Comparison of ENCODE assay signal across 9 cellular contexts in genomic region chr5:78483809-78484521, GRCh38.
DNase-seq lines count a peak whose midpoint lies in the region; ATAC-seq and TF ChIP-seq lines count a peak whose summit lies in the region.
"Had no signal": no experiment of that assay in that cellular context is flagged by ENCODE, and none has a peak within 500 bp of the region (broad histone marks: within the 10 kb centered on the region; RNA-seq: fewer than 3 reads in every experiment).

No MANE protein-coding gene starts in this region.

- H4K91ac ChIP-seq in IMR-90 (ENCODE audit: insufficient read depth, low read depth, low read length): no peak overlapping the region

- dilution Hi-C loops in IMR-90 (cut with HindIII; ENCODE audit: low sequenced_read_pairs, unreplicated experiment): no loop called here

- H3K27me3 ChIP-seq in IMR-90 (ENCODE audit: control insufficient read depth, insufficient read depth, low read length) (no peaks in the 10 kb centered on the region), brain microvascular endothelial cell (replicated peaks) (no peaks in the 10 kb centered on the region), osteoblast (ENCODE audit: insufficient read depth, low read length) (no peaks in the 10 kb centered on the region)

- no peak overlapping the region for H3K14ac ChIP-seq in IMR-90 (replicated peaks; ENCODE audit: low read depth, low read length)

- no peak for TF ChIP-seq POLR2A in IMR-90 (IDR thresholded peaks at IDR 0.05; ENCODE audit: low read depth, low read length)

- TF ChIP-seq CTCF in AG04449 (IDR thresholded peaks at IDR 0.05; ENCODE audit: insufficient read depth, low read length, missing control alignments) (no peak), IMR-90 (conservative IDR thresholded peaks at IDR 0.05; ENCODE audit: low read depth, low read length) (no peak), brain microvascular endothelial cell (IDR thresholded peaks at IDR 0.05; ENCODE audit: low read depth, low read length, missing control alignments) (no peak), osteoblast (IDR thresholded peaks at IDR 0.05; ENCODE audit: extremely low read depth, low read depth, low read length) (no peak)

- H4K20me1 ChIP-seq in IMR-90 (ENCODE audit: insufficient read depth, low read length) (no peaks in the 10 kb centered on the region), osteoblast (ENCODE audit: insufficient read depth, low read length) (no peaks in the 10 kb centered on the region)

- no peak overlapping the region for H2BK20ac ChIP-seq in IMR-90 (ENCODE audit: low read depth, low read length)

- no peak overlapping the region for H2BK120ac ChIP-seq in IMR-90 (ENCODE audit: low read depth, low read length)

- no peak overlapping the region for H2BK5ac ChIP-seq in IMR-90 (ENCODE audit: low read depth, low read length, poor library complexity, severe bottlenecking)

- H2AFZ ChIP-seq in IMR-90 (replicated peaks; ENCODE audit: low read length, poor library complexity) (no peak overlapping the region), osteoblast (ENCODE audit: low read length) (no peak overlapping the region)

- no peaks in the 10 kb centered on the region for H3K9me3 ChIP-seq in IMR-90 (ENCODE audit: control insufficient read depth, insufficient read depth, low read length)
- H3K9me3 ChIP-seq in osteoblast (ENCODE audit: low read depth, low read length): no peaks in the 10 kb centered on the region

- ATAC-seq in GM19467 (IDR thresholded peaks at IDR 0.05; ENCODE audit: unreplicated experiment) (peak; percentile 82), IMR-90 (ENCODE audit: low read depth) (peak; percentile 85), HG03025 (IDR thresholded peaks at IDR 0.05; ENCODE audit: low FRiP score, unreplicated experiment) (no peak)

- intact Hi-C loops in IMR-90 (cut with micrococcal nuclease): loop anchor here (1.0 kb wide), 1 partner anchor 13 kb away; no protein-coding TSS in a partner anchor

- H3K36me3 ChIP-seq in IMR-90 (ENCODE audit: control insufficient read depth, insufficient read depth, low read length): peaks cover 22% of the 10 kb centered on the region
- peaks cover 27% of the 10 kb centered on the region for H3K36me3 ChIP-seq in brain microvascular endothelial cell (replicated peaks)
- peaks cover 14% of the 10 kb centered on the region for H3K36me3 ChIP-seq in osteoblast (ENCODE audit: insufficient read depth, low read length)

- no peak overlapping the region for H3K9ac ChIP-seq in IMR-90 (ENCODE audit: low read depth, low read length)

- POLR2A ChIA-PET in AG04449 (lab: Yijun Ruan, JAX): no interaction called here
- POLR2A ChIA-PET in IMR-90 (lab: Charles Lee; ENCODE audit: unreplicated experiment): no interaction called here

- H4K8ac ChIP-seq in IMR-90 (ENCODE audit: low read depth in 2 of 2, low read length in 2 of 2): no peak overlapping the region

- H2BK15ac ChIP-seq in IMR-90 (ENCODE audit: low read depth, low read length): no peak overlapping the region

- H2AK5ac ChIP-seq in IMR-90 (ENCODE audit: low read depth, low read length): no peak overlapping the region

- H3K4me1 ChIP-seq in IMR-90 (ENCODE audit: control insufficient read depth, insufficient read depth, low read length): peaks cover 2% of the 10 kb centered on the region
- H3K4me1 ChIP-seq in osteoblast (ENCODE audit: insufficient read depth, low read length): peaks cover 9% of the 10 kb centered on the region

- H3K4me3 ChIP-seq in AG04449 (ENCODE audit: low read depth, low read length) (no peak overlapping the region), IMR-90 (ENCODE audit: insufficient read depth, low read depth, low read length) (no peak overlapping the region), brain microvascular endothelial cell (ENCODE audit: low read depth, low read length) (no peak overlapping the region), osteoblast (ENCODE audit: insufficient read depth, low read length) (no peak overlapping the region)
- H3K4me3 ChIP-seq: skin epidermis had no signal

- H3K4ac ChIP-seq in IMR-90 (ENCODE audit: low read depth, low read length): no peak overlapping the region

- CTCF ChIA-PET in AG04449 (lab: Yijun Ruan, JAX): interaction anchor here (1.2 to 4.2 kb wide), 3 partner anchors 17 to 51 kb away, joined by 3 to 27 read pairs (median 4); no protein-coding TSS in a partner anchor
- CTCF ChIA-PET in IMR-90 (lab: Yijun Ruan, JAX): interaction anchor here (0.9 kb wide), 1 partner anchor 35 kb away, joined by 4 read pairs; no protein-coding TSS in a partner anchor

- peaks cover 7 to 13% of the 10 kb centered on the region in 2 experiments; a peak in 1 of 4 replicates for H3K79me1 ChIP-seq in IMR-90 (ENCODE audit: low read depth in 1 of 2, low read length in 2 of 2)

- DNase-seq in AG04449 (ENCODE audit: low read depth, low spot score) (peak; percentile 28), IMR-90 (peak; percentile 77), brain microvascular endothelial cell (peak; percentile 56), osteoblast (ENCODE audit: insufficient read length, low spot score, missing footprints) (no peak), iPS-NIHi7 (ENCODE audit: extremely low spot score) (no peak), G401 (ENCODE audit: low spot score) (no peak)

- in situ Hi-C loops in IMR-90 (cut with MboI; ENCODE audit: low sequenced_read_pairs) (no loop called here), brain microvascular endothelial cell (cut with HindIII; ENCODE audit: low pct_ligation_motif_present, low sequenced_read_pairs) (no loop called here), G401 (cut with HindIII; ENCODE audit: low sequenced_read_pairs) (no loop called here)

- BruUV-seq in IMR-90 (replicated peaks; lab: Mats Ljungman, UMichigan): no TSS peak

- no peak overlapping the region for H2AK9ac ChIP-seq in IMR-90 (replicated peaks; ENCODE audit: low read depth, low read length, poor library complexity)

- no CpG with 5 or more reads among the region's 3 CpGs for WGBS in IMR-90 (ENCODE audit: extremely low coverage in 2 of 2, insufficient read length in 1 of 2), 2 experiments

- H3K27ac ChIP-seq in IMR-90 (ENCODE audit: insufficient read depth, low read length) (no peak overlapping the region), brain microvascular endothelial cell (peak overlapping the region; percentile 13), osteoblast (ENCODE audit: low read depth, low read length) (peak overlapping the region; percentile 57)

- H3K4me2 ChIP-seq in IMR-90 (ENCODE audit: low read depth, low read length) (no peak overlapping the region), osteoblast (ENCODE audit: insufficient read depth, low read length) (no peak overlapping the region)

- no peak for TF ChIP-seq RAD21 in IMR-90 (IDR thresholded peaks at IDR 0.05; ENCODE audit: low read length)

- no peak overlapping the region for H4K5ac ChIP-seq in IMR-90 (ENCODE audit: low read depth, low read length)

- H3K18ac ChIP-seq in IMR-90 (ENCODE audit: low read depth, low read length): no peak overlapping the region

- H3K23ac ChIP-seq in IMR-90 (ENCODE audit: low read depth, low read length): no peak overlapping the region

- no peak overlapping the region for H3K56ac ChIP-seq in IMR-90 (ENCODE audit: extremely low read depth, insufficient read depth, low read length)

- peaks cover 7% of the 10 kb centered on the region for H3K9me1 ChIP-seq in IMR-90 (ENCODE audit: insufficient read depth, low read length)

- H3K79me2 ChIP-seq in osteoblast (ENCODE audit: insufficient read depth, low read length): no peaks in the 10 kb centered on the region

TF ChIP-seq in IMR-90, 13 proteins besides CTCF, POLR2A, EP300 and RAD21:
- TF ChIP-seq SMC3 (IDR thresholded peaks at IDR 0.05; ENCODE audit: low read depth, low read length) (no peak), NFE2L2 (IDR thresholded peaks at IDR 0.05; ENCODE audit: low read depth, low read length) (no peak), CEBPB (IDR thresholded peaks at IDR 0.05; ENCODE audit: low read depth, low read length) (peak; percentile 85), ELK1 (IDR thresholded peaks at IDR 0.05; ENCODE audit: borderline replicate concordance, low read depth, low read length) (no peak), MAZ (IDR thresholded peaks at IDR 0.05; ENCODE audit: borderline replicate concordance, low read depth, low read length) (no peak), RCOR1 (IDR thresholded peaks at IDR 0.05; ENCODE audit: insufficient replicate concordance, low read length) (no peak), MAFK (IDR thresholded peaks at IDR 0.05; ENCODE audit: low read depth, low read length) (no peak)

Comparison
In these comparisons a context has a peak if more than half of its experiments do, and no peak if none do; other contexts are left out.
1. DNase-seq: peak in AG04449 (single experiment), IMR-90 (single experiment) and brain microvascular endothelial cell (single experiment); none in osteoblast (single experiment), iPS-NIHi7 (single experiment) and G401 (single experiment).